In genomic region chr20:21521596-21522478, GRCh38 we compare ENCODE assay signal across 13 cellular contexts. TPM values are rescaled to one million over a fixed set of nuclear protein-coding genes. Genes with fewer than 3 reads are reported as not detected.
DNase-seq lines count a peak whose midpoint lies in the region; ATAC-seq and TF ChIP-seq lines count a peak whose summit lies in the region.
"Had no signal": no experiment of that assay in that cellular context is flagged by ENCODE, and none has a peak within 500 bp of the region (broad histone marks: within the 10 kb centered on the region; RNA-seq: fewer than 3 reads in every experiment).

No MANE protein-coding gene starts in this region.

- H3K27ac ChIP-seq in liver (ENCODE audit: low read depth in 1 of 2, low read length in 2 of 2): no peak overlapping the region

- WGBS in liver: 3% methylated on average over 104 of the region's 104 CpGs

- H3K27ac Mint-ChIP-seq in stimulated activated naive CD8-positive, alpha-beta T cell treated with anti-CD3 and anti-CD28 coated beads, Interleukin-15, amount 100 ng/mL, for 72 hours: peak overlapping the region in 1 of 2 donors; percentile 34
- H3K27ac Mint-ChIP-seq in activated naive CD8-positive, alpha-beta T cell treated with anti-CD3 and anti-CD28 coated beads, Interleukin-2, amount 50 U/mL, for 24 hours: no peak overlapping the region

- H3K27me3 ChIP-seq in liver (ENCODE audit: control insufficient read depth in 4 of 4, insufficient read depth in 4 of 4, low read length in 3 of 4): peaks cover 7 to 31% (median 18%) of the 10 kb centered on the region in 4 donors

- H3K4me3 ChIP-seq in liver (ENCODE audit: low read depth in 1 of 3, low read length in 3 of 3): peak overlapping the region in 2 of 3 donors; percentile 17 to 48

- H3K36me3 ChIP-seq in liver (ENCODE audit: control insufficient read depth in 4 of 4, insufficient read depth in 3 of 4, low read depth in 1 of 4, low read length in 3 of 4): no peaks in the 10 kb centered on the region

- peak overlapping the region; percentile 33 to 51 for H3K4me3 Mint-ChIP-seq in stimulated activated naive CD8-positive, alpha-beta T cell treated with anti-CD3 and anti-CD28 coated beads, Interleukin-15, amount 100 ng/mL, for 72 hours
- H3K4me3 Mint-ChIP-seq in activated naive CD8-positive, alpha-beta T cell treated with anti-CD3 and anti-CD28 coated beads, Interleukin-2, amount 50 U/mL, for 24 hours: peak overlapping the region; percentile 42

- no peak for ATAC-seq in stimulated activated naive CD8-positive, alpha-beta T cell treated with anti-CD3 and anti-CD28 coated beads, Interleukin-15, amount 100 ng/mL, for 72 hours
- no peak for ATAC-seq in stimulated activated naive CD8-positive, alpha-beta T cell treated with anti-CD3 and anti-CD28 coated beads, Interleukin-15, Interleukin-2, amounts not matched to agents 100 U/mL and 50 U/mL, for 24 hours
- no peak for ATAC-seq in activated naive CD8-positive, alpha-beta T cell treated with anti-CD3 and anti-CD28 coated beads, Interleukin-2, amount 50 U/mL, for 24 hours
- ATAC-seq in GM19023 (IDR thresholded peaks at IDR 0.05; ENCODE audit: unreplicated experiment) (no peak), GM18505 (IDR thresholded peaks at IDR 0.05; ENCODE audit: unreplicated experiment) (no peak), GM21367 (IDR thresholded peaks at IDR 0.05; ENCODE audit: unreplicated experiment) (no peak)
- ATAC-seq: HCT116 had no signal

- no peaks in the 10 kb centered on the region for H3K9me3 ChIP-seq in liver (ENCODE audit: control insufficient read depth in 4 of 4, low read length in 3 of 4)

- peaks cover 6 to 32% (median 24%) of the 10 kb centered on the region in 4 donors for H3K4me1 ChIP-seq in liver (ENCODE audit: control insufficient read depth in 4 of 4, insufficient read depth in 4 of 4, low read length in 3 of 4)

- TF ChIP-seq CTCF in liver (IDR thresholded peaks at IDR 0.05; ENCODE audit: low read depth, low read length, missing input control): no peak

- TF ChIP-seq RAD21 in liver (IDR thresholded peaks at IDR 0.05): no peak

- H3K4me1 Mint-ChIP-seq in stimulated activated naive CD8-positive, alpha-beta T cell treated with anti-CD3 and anti-CD28 coated beads, Interleukin-15, amount 100 ng/mL, for 72 hours: peaks cover 52% of the 10 kb centered on the region
- peaks cover 23% of the 10 kb centered on the region for H3K4me1 Mint-ChIP-seq in activated naive CD8-positive, alpha-beta T cell treated with anti-CD3 and anti-CD28 coated beads, Interleukin-2, amount 50 U/mL, for 24 hours

- no peak overlapping the region for H3K9ac ChIP-seq in liver (ENCODE audit: low read depth in 1 of 2, low read length in 2 of 2)

- no peaks in the 10 kb centered on the region for H3K36me3 Mint-ChIP-seq in activated naive CD8-positive, alpha-beta T cell treated with anti-CD3 and anti-CD28 coated beads, Interleukin-2, amount 50 U/mL, for 24 hours (ENCODE audit: low read depth)

- DNase-seq in stimulated activated naive CD8-positive, alpha-beta T cell treated with anti-CD3 and anti-CD28 coated beads, Interleukin-15, amount 100 ng/mL, for 72 hours: no peak
- no peak for DNase-seq in stimulated activated naive CD8-positive, alpha-beta T cell treated with anti-CD3 and anti-CD28 coated beads, Interleukin-15, Interleukin-2, amounts not matched to agents 100 U/mL and 50 U/mL, for 24 hours
- peak; percentile 11 for DNase-seq in activated naive CD8-positive, alpha-beta T cell treated with anti-CD3 and anti-CD28 coated beads, Interleukin-2, amount 50 U/mL, for 24 hours
- DNase-seq in SK-N-DZ (ENCODE audit: low spot score): no peak
- DNase-seq: kidney glomerular epithelial cell; stimulated activated CD8-positive, alpha-beta memory T cell treated with anti-CD3 and anti-CD28 coated beads, Interleukin-4, amount 100 ng/mL, for 48 hours had no signal

- H3K27me3 Mint-ChIP-seq in stimulated activated naive CD8-positive, alpha-beta T cell treated with anti-CD3 and anti-CD28 coated beads, Interleukin-15, amount 100 ng/mL, for 72 hours: peaks cover 94% of the 10 kb centered on the region
- H3K27me3 Mint-ChIP-seq in activated naive CD8-positive, alpha-beta T cell treated with anti-CD3 and anti-CD28 coated beads, Interleukin-2, amount 50 U/mL, for 24 hours: peaks cover 86% of the 10 kb centered on the region

- TF ChIP-seq POLR2A in GM18505 (IDR thresholded peaks at IDR 0.05; ENCODE audit: borderline replicate concordance, extremely low read depth, insufficient read depth, insufficient read length): no peak

- H3K9me3 Mint-ChIP-seq in stimulated activated naive CD8-positive, alpha-beta T cell treated with anti-CD3 and anti-CD28 coated beads, Interleukin-15, amount 100 ng/mL, for 72 hours: no peaks in the 10 kb centered on the region
- no peaks in the 10 kb centered on the region for H3K9me3 Mint-ChIP-seq in activated naive CD8-positive, alpha-beta T cell treated with anti-CD3 and anti-CD28 coated beads, Interleukin-2, amount 50 U/mL, for 24 hours
- H3K9me3 Mint-ChIP-seq: activated naive CD4-positive, alpha-beta T cell treated with anti-CD3 and anti-CD28 coated beads, Interleukin-2, amount 50 U/mL, for 72 hours had no signal

TF ChIP-seq in liver, 16 proteins besides CTCF, POLR2A, EP300 and RAD21:
- TF ChIP-seq EGR1 (IDR thresholded peaks at IDR 0.05; ENCODE audit: low read depth in 2 of 2) (no peak), HNF4G (IDR thresholded peaks at IDR 0.05) (no peak), YY1 (IDR thresholded peaks at IDR 0.05) (no peak), NR2F2 (IDR thresholded peaks at IDR 0.05) (no peak), SP1 (IDR thresholded peaks at IDR 0.05) (no peak), GABPA (IDR thresholded peaks at IDR 0.05 in 1 of 2, conservative IDR thresholded peaks at IDR 0.05 in 1 of 2) (no peak), FOXA2 (IDR thresholded peaks at IDR 0.05) (no peak), TAF1 (conservative IDR thresholded peaks at IDR 0.05) (no peak), FOXA1 (IDR thresholded peaks at IDR 0.05) (no peak), HNF4A (conservative IDR thresholded peaks at IDR 0.05) (no peak), RXRA (IDR thresholded peaks at IDR 0.05) (no peak), JUND (IDR thresholded peaks at IDR 0.05) (no peak)
- TF ChIP-seq, protein P1, sequence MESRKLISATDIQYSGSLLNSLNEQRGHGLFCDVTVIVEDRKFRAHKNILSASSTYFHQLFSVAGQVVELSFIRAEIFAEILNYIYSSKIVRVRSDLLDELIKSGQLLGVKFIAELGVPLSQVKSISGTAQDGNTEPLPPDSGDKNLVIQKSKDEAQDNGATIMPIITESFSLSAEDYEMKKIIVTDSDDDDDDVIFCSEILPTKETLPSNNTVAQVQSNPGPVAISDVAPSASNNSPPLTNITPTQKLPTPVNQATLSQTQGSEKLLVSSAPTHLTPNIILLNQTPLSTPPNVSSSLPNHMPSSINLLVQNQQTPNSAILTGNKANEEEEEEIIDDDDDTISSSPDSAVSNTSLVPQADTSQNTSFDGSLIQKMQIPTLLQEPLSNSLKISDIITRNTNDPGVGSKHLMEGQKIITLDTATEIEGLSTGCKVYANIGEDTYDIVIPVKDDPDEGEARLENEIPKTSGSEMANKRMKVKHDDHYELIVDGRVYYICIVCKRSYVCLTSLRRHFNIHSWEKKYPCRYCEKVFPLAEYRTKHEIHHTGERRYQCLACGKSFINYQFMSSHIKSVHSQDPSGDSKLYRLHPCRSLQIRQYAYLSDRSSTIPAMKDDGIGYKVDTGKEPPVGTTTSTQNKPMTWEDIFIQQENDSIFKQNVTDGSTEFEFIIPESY (IDR thresholded peaks at IDR 0.05): no peak
- TF ChIP-seq, protein P2, sequence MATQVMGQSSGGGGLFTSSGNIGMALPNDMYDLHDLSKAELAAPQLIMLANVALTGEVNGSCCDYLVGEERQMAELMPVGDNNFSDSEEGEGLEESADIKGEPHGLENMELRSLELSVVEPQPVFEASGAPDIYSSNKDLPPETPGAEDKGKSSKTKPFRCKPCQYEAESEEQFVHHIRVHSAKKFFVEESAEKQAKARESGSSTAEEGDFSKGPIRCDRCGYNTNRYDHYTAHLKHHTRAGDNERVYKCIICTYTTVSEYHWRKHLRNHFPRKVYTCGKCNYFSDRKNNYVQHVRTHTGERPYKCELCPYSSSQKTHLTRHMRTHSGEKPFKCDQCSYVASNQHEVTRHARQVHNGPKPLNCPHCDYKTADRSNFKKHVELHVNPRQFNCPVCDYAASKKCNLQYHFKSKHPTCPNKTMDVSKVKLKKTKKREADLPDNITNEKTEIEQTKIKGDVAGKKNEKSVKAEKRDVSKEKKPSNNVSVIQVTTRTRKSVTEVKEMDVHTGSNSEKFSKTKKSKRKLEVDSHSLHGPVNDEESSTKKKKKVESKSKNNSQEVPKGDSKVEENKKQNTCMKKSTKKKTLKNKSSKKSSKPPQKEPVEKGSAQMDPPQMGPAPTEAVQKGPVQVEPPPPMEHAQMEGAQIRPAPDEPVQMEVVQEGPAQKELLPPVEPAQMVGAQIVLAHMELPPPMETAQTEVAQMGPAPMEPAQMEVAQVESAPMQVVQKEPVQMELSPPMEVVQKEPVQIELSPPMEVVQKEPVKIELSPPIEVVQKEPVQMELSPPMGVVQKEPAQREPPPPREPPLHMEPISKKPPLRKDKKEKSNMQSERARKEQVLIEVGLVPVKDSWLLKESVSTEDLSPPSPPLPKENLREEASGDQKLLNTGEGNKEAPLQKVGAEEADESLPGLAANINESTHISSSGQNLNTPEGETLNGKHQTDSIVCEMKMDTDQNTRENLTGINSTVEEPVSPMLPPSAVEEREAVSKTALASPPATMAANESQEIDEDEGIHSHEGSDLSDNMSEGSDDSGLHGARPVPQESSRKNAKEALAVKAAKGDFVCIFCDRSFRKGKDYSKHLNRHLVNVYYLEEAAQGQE (IDR thresholded peaks at IDR 0.05): no peak
- TF ChIP-seq, protein P3, sequence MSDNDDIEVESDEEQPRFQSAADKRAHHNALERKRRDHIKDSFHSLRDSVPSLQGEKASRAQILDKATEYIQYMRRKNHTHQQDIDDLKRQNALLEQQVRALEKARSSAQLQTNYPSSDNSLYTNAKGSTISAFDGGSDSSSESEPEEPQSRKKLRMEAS (IDR thresholded peaks at IDR 0.05): no peak
- TF ChIP-seq, protein P4, sequence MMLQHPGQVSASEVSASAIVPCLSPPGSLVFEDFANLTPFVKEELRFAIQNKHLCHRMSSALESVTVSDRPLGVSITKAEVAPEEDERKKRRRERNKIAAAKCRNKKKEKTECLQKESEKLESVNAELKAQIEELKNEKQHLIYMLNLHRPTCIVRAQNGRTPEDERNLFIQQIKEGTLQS (IDR thresholded peaks at IDR 0.05): no peak

RNA-seq across cellular contexts. Expression of gene NKX2-2, which starts 8.0 kb away (rescaled TPM):
- total RNA-seq in liver: not detected
- polyA plus RNA-seq in liver: not detected
- polyA plus RNA-seq in SK-N-DZ (2014; cell fraction: cytosol; rRNA removed): not detected in 2 replicates
- polyA plus RNA-seq in SK-N-DZ (2014; cell fraction: nucleus; rRNA removed): not detected in 2 replicates
- total RNA-seq: activated naive CD4-positive, alpha-beta T cell treated with anti-CD3 and anti-CD28 coated beads, Interleukin-2, amount 50 U/mL, for 72 hours; NCI-H460 had no signal
